In the genomic region with DNA sequence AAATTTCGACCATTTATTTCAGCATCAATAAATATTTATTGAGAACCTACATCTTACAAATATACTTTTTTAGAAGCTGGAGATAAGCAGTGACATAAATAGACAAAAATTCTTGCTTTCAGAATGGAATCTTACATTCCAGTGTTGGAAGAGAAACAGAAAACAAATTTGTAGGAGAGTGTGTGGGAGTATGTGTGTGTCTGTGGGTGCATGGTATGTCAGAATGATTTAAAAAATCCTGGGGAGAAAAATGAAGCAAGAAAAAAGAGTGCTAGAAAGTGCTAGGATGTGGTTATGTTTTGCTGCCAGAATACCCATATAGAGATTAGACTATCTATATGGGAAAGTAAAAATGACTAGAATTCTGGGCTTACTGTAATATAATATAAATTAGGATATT, we compare ENCODE assay signal across 13 cellular contexts.
"Had no signal": no experiment of that assay in that cellular context is flagged by ENCODE, and none has a peak within 500 bp of the region (broad histone marks: within the 10 kb centered on the region; RNA-seq: fewer than 3 reads in every experiment).

No MANE protein-coding gene starts in this region.

- H3K9me3 ChIP-seq: suprapubic skin had no signal

- H3K27ac ChIP-seq: suprapubic skin had no signal

- H3K27me3 ChIP-seq: suprapubic skin had no signal

- H3K36me3 ChIP-seq: suprapubic skin had no signal

- H3K4me3 ChIP-seq: suprapubic skin had no signal

- DNase-seq: activated CD4-positive, alpha-beta T cell treated with anti-CD3 and anti-CD28 coated beads, Interleukin-2, amount 50 U/mL, for 4 hours; activated effector memory CD4-positive, alpha-beta T cell treated with Interleukin-2 at 50 U/mL for 16 hours; activated T-cell treated with anti-CD3 and anti-CD28 coated beads, Interleukin-2, amount 50 U/mL, for 24 hours; anterior cingulate cortex; central memory CD4-positive, alpha-beta T cell; effector memory CD8-positive, alpha-beta T cell; foreskin fibroblast; head of caudate nucleus; islet precursor cell; stimulated activated CD4-positive, alpha-beta T cell treated with anti-CD3 and anti-CD28 coated beads, Interleukin-4, amount 100 ng/mL, for 1 hour; stimulated activated CD8-positive, alpha-beta memory T cell treated with anti-CD3 and anti-CD28 coated beads, Interleukin-4, amount 100 ng/mL, for 48 hours; stimulated activated naive CD8-positive, alpha-beta T cell treated with anti-CD3 and anti-CD28 coated beads, Interleukin-15, Interleukin-2, amounts not matched to agents 100 U/mL and 50 U/mL, for 24 hours had no signal

- H3K4me1 ChIP-seq: suprapubic skin had no signal
